Comparison of ENCODE assay signal across 9 cellular contexts in genomic region chr4:25310066-25310824, GRCh38. TPM values are rescaled to one million over a fixed set of nuclear protein-coding genes. Genes with fewer than 3 reads are reported as not detected.
DNase-seq lines count a peak whose midpoint lies in the region; ATAC-seq, FAIRE-seq and TF ChIP-seq lines count a peak whose summit lies in the region.
"Had no signal": no experiment of that assay in that cellular context is flagged by ENCODE, and none has a peak within 500 bp of the region (broad histone marks: within the 10 kb centered on the region; RNA-seq: fewer than 3 reads in every experiment).

No MANE protein-coding gene starts in this region.

- POLR2A ChIA-PET in K562 (lab: Yijun Ruan, JAX) = no interaction called here

- no TSS peak for BruUV-seq in K562 (replicated peaks; lab: Mats Ljungman, UMichigan)

- TF ChIP-seq CTCF in K562 (IDR thresholded peaks at IDR 0.05 in 2 of 3, conservative IDR thresholded peaks at IDR 0.05 in 1 of 3; ENCODE audit: insufficient read depth in 2 of 3, low read depth in 1 of 3, low read length in 3 of 3) (no peak), gastroesophageal sphincter (IDR thresholded peaks at IDR 0.05) (no peak)

- no peaks in the 10 kb centered on the region for H3K9me3 Mint-ChIP-seq in effector memory CD8-positive, alpha-beta T cell

- ATAC-seq in GM18499 (IDR thresholded peaks at IDR 0.05; ENCODE audit: insufficient read depth, unreplicated experiment) (peak; percentile 31), GM21619 (IDR thresholded peaks at IDR 0.05; ENCODE audit: unreplicated experiment) (peak; percentile 56), HG03460 (IDR thresholded peaks at IDR 0.05; ENCODE audit: unreplicated experiment) (peak; percentile 59), K562 (no peak), gastroesophageal sphincter (no peak)
- no peak for ATAC-seq in effector memory CD8-positive, alpha-beta T cell (replicated peaks)

- in situ Hi-C loops in K562 (cut with MboI) = no loop called here

- H3K4me1 ChIP-seq in K562 (replicated peaks in 1 of 2; ENCODE audit: control insufficient read depth in 2 of 2, insufficient read depth in 2 of 2, low read length in 2 of 2) (peaks cover 9 to 16% of the 10 kb centered on the region in 2 experiments; a peak in 4 of 5 replicates), gastroesophageal sphincter (peaks cover 0 to 17% (median 5%) of the 10 kb centered on the region in 3 donors)

- H3K27ac ChIP-seq in K562 (ENCODE audit: extremely low read depth, low read depth, low read length) (peak overlapping the region; percentile 53; the same call in 1 of the 3 replicates), gastroesophageal sphincter (no peak overlapping the region)

- WGBS in K562 (ENCODE audit: insufficient coverage, low coverage, missing lambda C conversion rate) = 54% methylated on average over 4 of the region's 4 CpGs
- WGBS in gastroesophageal sphincter (ENCODE audit: low coverage in 1 of 2), 2 donors = 46 to 92% methylated on average over 2 to 4 of the region's 4 CpGs

- H3K9me1 ChIP-seq in K562 (ENCODE audit: control insufficient read depth, insufficient read depth, low read length) = no peaks in the 10 kb centered on the region

- H3K4me2 ChIP-seq in K562 (ENCODE audit: insufficient read depth, low read length) = peak overlapping the region; percentile 22; the same call in 1 of the 2 replicates

- H3K27me3 ChIP-seq in K562 (ENCODE audit: control insufficient read depth in 2 of 2, insufficient read depth in 2 of 2, low read length in 2 of 2) (no peaks in the 10 kb centered on the region), gastroesophageal sphincter (peaks cover 25% of the 10 kb centered on the region)

- peaks cover 18% of the 10 kb centered on the region for H3K79me2 ChIP-seq in K562 (ENCODE audit: control insufficient read depth, insufficient read depth, low read length)

- TF ChIP-seq RAD21 in K562 (CRISPR knock-in tag; conservative IDR thresholded peaks at IDR 0.05 in 1 of 2, IDR thresholded peaks at IDR 0.05 in 1 of 2) = no peak

- no peaks in the 10 kb centered on the region for H4K20me1 ChIP-seq in K562 (replicated peaks; ENCODE audit: control insufficient read depth, insufficient read depth, low read length)

- no peaks in the 10 kb centered on the region for H3K9me3 ChIP-seq in K562 (replicated peaks; ENCODE audit: control insufficient read depth, insufficient read depth, low read depth, low read length)
- no peaks in the 10 kb centered on the region for H3K9me3 ChIP-seq in gastroesophageal sphincter

- peaks cover 11% of the 10 kb centered on the region; the same call in 1 of the 3 replicates for H3K36me3 ChIP-seq in K562 (ENCODE audit: control insufficient read depth, insufficient read depth, low read length)
- peaks cover 0 to 11% of the 10 kb centered on the region in 2 donors for H3K36me3 ChIP-seq in gastroesophageal sphincter

- H3K4me3 Mint-ChIP-seq in effector memory CD8-positive, alpha-beta T cell = no peak overlapping the region

- no peak for FAIRE-seq in K562 (lab: Jason Lieb, UNC)

- H2AFZ ChIP-seq in K562 (ENCODE audit: low read depth, low read length) = peak overlapping the region; percentile 54

- TF ChIP-seq EP300 in K562 (IDR thresholded peaks at IDR 0.05; ENCODE audit: low read length) = no peak
- TF ChIP-seq EP300 in gastroesophageal sphincter (IDR thresholded peaks at IDR 0.05) = no peak

- peaks cover 7 to 14% of the 10 kb centered on the region in 2 donors for H3K4me1 Mint-ChIP-seq in effector memory CD8-positive, alpha-beta T cell (ENCODE audit: low read depth in 2 of 2)

- intact Hi-C loops in K562 (cut with micrococcal nuclease) = loop anchor here (5.0 kb wide), 1 partner anchor 67 kb away; the partner anchor contains the start of gene ANAPC4

- DNase-seq in K562 (ENCODE audit: extremely low read depth in 1 of 4, low spot score in 3 of 4) (no peak), COLO829 (ENCODE audit: low spot score) (no peak), T-helper 1 cell (no peak)
- DNase-seq in effector memory CD8-positive, alpha-beta T cell = no peak
- DNase-seq: occipital lobe had no signal

- H3K36me3 Mint-ChIP-seq in effector memory CD8-positive, alpha-beta T cell (ENCODE audit: insufficient read depth) = peaks cover 5% of the 10 kb centered on the region

- TF ChIP-seq POLR2A in K562 (conservative IDR thresholded peaks at IDR 0.05) = no peak
- no peak for TF ChIP-seq POLR2A in gastroesophageal sphincter (IDR thresholded peaks at IDR 0.05)

- H3K4me3 ChIP-seq in K562 = no peak overlapping the region
- H3K4me3 ChIP-seq in gastroesophageal sphincter = no peak overlapping the region

- no peak overlapping the region for H3K27ac Mint-ChIP-seq in effector memory CD8-positive, alpha-beta T cell

- H3K27me3 Mint-ChIP-seq in effector memory CD8-positive, alpha-beta T cell = peaks cover 28 to 34% of the 10 kb centered on the region in 2 donors

- no peak overlapping the region for H3K9ac ChIP-seq in K562 (ENCODE audit: insufficient read depth in 1 of 2, low read depth in 2 of 2, low read length in 2 of 2)

- CTCF ChIA-PET in K562 (lab: Yijun Ruan, JAX; ENCODE audit: low intra/inter-chr PET ratio) = no interaction called here

TF ChIP-seq in K562, 482 proteins besides CTCF, POLR2A, EP300 and RAD21:
- TF ChIP-seq ZNF584 (CRISPR knock-in tag; IDR thresholded peaks at IDR 0.05; ENCODE audit: low read depth) = no peak
- TF ChIP-seq FOXM1 (IDR thresholded peaks at IDR 0.05; ENCODE audit: low read depth) = peak; percentile 73; the same call in 1 of the 2 replicates
- TF ChIP-seq FOXM1 (CRISPR knock-in tag; IDR thresholded peaks at IDR 0.05; ENCODE audit: low read depth) = no peak
- 0 out of 2 replicates have a peak, but pooled peaks have one; percentile 31 for TF ChIP-seq CEBPB (tag; IDR thresholded peaks at IDR 0.05)
- peak; percentile 5; the same call in 1 of the 2 replicates for TF ChIP-seq TEAD4 (IDR thresholded peaks at IDR 0.05; ENCODE audit: low read length)
- no peak for TF ChIP-seq TEAD4 (CRISPR knock-in tag; IDR thresholded peaks at IDR 0.05; ENCODE audit: borderline replicate concordance)

RNA-seq across cellular contexts. Expression of gene ZCCHC4, which starts 2.3 kb away (rescaled TPM):
- total RNA-seq in K562 (2011; cell fraction: chromatin; rRNA removed; ENCODE audit: low replicate concordance) = 29.2 and 64.5 TPM in 2 replicates
- 13.8 and 20.3 TPM in 2 replicates for total RNA-seq in K562 (2011; cell fraction: nucleolus; rRNA removed)
- 34.8 and 59.5 TPM in 2 replicates for total RNA-seq in K562 (2011; cell fraction: nucleoplasm; rRNA removed)
- total RNA-seq in K562 (2014; rRNA removed) (12.9 and 14.0 TPM in 2 replicates), K562 (2014; rRNA removed; fragmentation: Illumina TruSeq; extraction: Trizol) (20.5 and 21.3 TPM in 2 replicates), K562 (2015; rRNA removed; fragmentation: Illumina TruSeq; extraction: Trizol) (18.1 and 19.0 TPM in 2 replicates), K562 (2021) (13.6 and 14.3 TPM in 2 replicates), gastroesophageal sphincter (10 to 100 TPM in 3 of 4 donors, 1 to 10 TPM in 1; 9.5 to 15.3 (median 11.5) TPM)
- polyA plus RNA-seq in K562 (2011; rRNA removed) (20.4 and 26.1 TPM in 2 replicates), K562 (2014; fragmentation: Illumina TruSeq; extraction: Trizol) (16.4 and 17.6 TPM in 2 replicates), K562 (2014; fragmentation: Nextera tagmentation; extraction: Ambion mirVana) (1 to 10 TPM; 5.3 to 7.9 TPM), K562 (2014; rRNA removed) (14.3 and 15.2 TPM in 2 replicates)
- 6.8 and 13.3 TPM in 2 replicates for polyA plus RNA-seq in K562 (2011; cell fraction: cytosol; rRNA removed)
- polyA plus RNA-seq in K562 (2011; cell fraction: nucleus; rRNA removed) = 16.1 and 17.8 TPM in 2 replicates
- 8.6 and 9.2 TPM in 2 replicates for polyA plus RNA-seq in K562 (2012)
- 29.0 and 31.1 TPM in 2 replicates for polyA minus RNA-seq in K562 (2011; rRNA and poly(A)+ RNA removed)
- 11.5 and 12.4 TPM in 2 replicates for polyA minus RNA-seq in K562 (2011; cell fraction: cytosol; rRNA and poly(A)+ RNA removed)
- polyA minus RNA-seq in K562 (2011; cell fraction: nucleus; rRNA and poly(A)+ RNA removed) = 25.6 and 45.3 TPM in 2 replicates

Comparison
In these comparisons a context has a peak if more than half of its experiments do, and no peak if none do; other contexts are left out.
1. ATAC-seq: peak in GM18499 (single experiment), GM21619 (single experiment) and HG03460 (single experiment); none in K562 (single experiment), gastroesophageal sphincter (single experiment) and effector memory CD8-positive, alpha-beta T cell (single experiment).